ENCODE assay signal across 16 cellular contexts in the genomic region with DNA sequence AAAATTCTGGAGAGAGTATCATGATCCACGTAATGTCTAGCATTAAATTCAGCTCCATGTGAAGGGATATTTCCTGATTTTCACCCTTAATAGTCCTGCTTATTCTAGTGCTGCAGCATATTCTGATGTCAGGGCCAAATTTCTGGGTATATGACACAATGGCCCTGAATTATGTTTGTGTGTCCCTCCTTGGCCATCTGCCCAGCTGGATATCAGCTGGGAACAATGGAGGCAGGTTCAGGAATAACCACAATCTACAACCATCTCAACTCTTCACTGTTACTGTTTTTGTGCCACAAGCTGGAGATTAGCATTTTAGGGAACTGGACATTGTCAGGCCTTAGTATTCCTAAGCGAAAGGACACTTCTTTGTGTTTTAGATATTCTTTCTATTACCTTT. TPM values are rescaled to one million over a fixed set of nuclear protein-coding genes. Genes with fewer than 3 reads are reported as not detected.
DNase-seq lines count a peak whose midpoint lies in the region; ATAC-seq and TF ChIP-seq lines count a peak whose summit lies in the region.
"Had no signal": no experiment of that assay in that cellular context is flagged by ENCODE, and none has a peak within 500 bp of the region (broad histone marks: within the 10 kb centered on the region; RNA-seq: fewer than 3 reads in every experiment).

No MANE protein-coding gene starts in this region.

- H3K27ac ChIP-seq in Karpas-422 (ENCODE audit: low read length): no peak overlapping the region
- H3K27ac ChIP-seq in OCI-LY3 (ENCODE audit: low read length): no peak overlapping the region
- H3K27ac ChIP-seq: 22Rv1, BLaER1 had no signal

- H3K27me3 ChIP-seq in Karpas-422 (ENCODE audit: low read length) (no peaks in the 10 kb centered on the region), OCI-LY3 (ENCODE audit: low read depth, low read length) (no peaks in the 10 kb centered on the region)
- H3K27me3 ChIP-seq: BLaER1 had no signal

- no peak overlapping the region for H3K9ac ChIP-seq in Karpas-422 (ENCODE audit: low read length)
- no peak overlapping the region for H3K9ac ChIP-seq in OCI-LY3 (ENCODE audit: low read length)
- H3K9ac ChIP-seq: BLaER1 had no signal

- H2AFZ ChIP-seq in Karpas-422 (ENCODE audit: low read length) (no peak overlapping the region), OCI-LY3 (ENCODE audit: low read depth, low read length) (0 out of 2 replicates have a peak overlapping the region, but pooled peaks have one; percentile 0)
- H2AFZ ChIP-seq: GM23338 had no signal

- no peak for TF ChIP-seq CTCF in OCI-LY3 (IDR thresholded peaks at IDR 0.05; ENCODE audit: low read depth, low read length)

- no peak for ATAC-seq in HG02610 (IDR thresholded peaks at IDR 0.05; ENCODE audit: unreplicated experiment)
- ATAC-seq in Right ventricle myocardium inferior: no peak
- ATAC-seq: GM12878, GM23338 had no signal

- H4K20me1 ChIP-seq in Karpas-422 (ENCODE audit: insufficient read depth, low read depth, low read length) (no peaks in the 10 kb centered on the region), OCI-LY3 (ENCODE audit: insufficient read depth, low read length) (no peaks in the 10 kb centered on the region)
- H4K20me1 ChIP-seq: BLaER1 had no signal

- DNase-seq in NCI-H748 (lab: John Stamatoyannopoulos, UW; ENCODE audit: unreplicated experiment) (peak; percentile 7), NCI-H748 treated with DMSO at 0.1 percent for 48 hours (lab: John Stamatoyannopoulos, UW) (no peak), Karpas-422 (peak; percentile 2), myocyte (ENCODE audit: low read depth) (peak; percentile 76), Right ventricle myocardium inferior (ENCODE audit: missing footprints) (no peak), inferior parietal cortex (ENCODE audit: extremely low spot score) (no peak)
- DNase-seq: AML-193; CD8-positive, alpha-beta memory T cell; DMS 273 treated with DMSO at 0.1 percent for 48 hours; H7 had no signal

- no peak overlapping the region for H3K4me3 ChIP-seq in Karpas-422 (ENCODE audit: low read length)
- H3K4me3 ChIP-seq in OCI-LY3 (ENCODE audit: low read length): no peak overlapping the region
- H3K4me3 ChIP-seq: BLaER1, GM12878, GM23338 had no signal

- intact Hi-C loops in Right ventricle myocardium inferior (cut with DNase I): no loop called here

- H3K4me1 ChIP-seq in Karpas-422 (ENCODE audit: low read length) (no peaks in the 10 kb centered on the region), OCI-LY3 (ENCODE audit: low read length) (no peaks in the 10 kb centered on the region)
- H3K4me1 ChIP-seq: BLaER1 had no signal

- H3K9me3 ChIP-seq in Karpas-422 (ENCODE audit: low read length) (peaks cover 7% of the 10 kb centered on the region), OCI-LY3 (ENCODE audit: insufficient read depth, low read length) (no peaks in the 10 kb centered on the region)

- H3K9me2 ChIP-seq in Karpas-422 (replicated peaks; ENCODE audit: insufficient read depth, low read length): no peaks in the 10 kb centered on the region

- no peaks in the 10 kb centered on the region for H3K36me3 ChIP-seq in Karpas-422 (ENCODE audit: insufficient read depth, low read length)
- no peaks in the 10 kb centered on the region for H3K36me3 ChIP-seq in OCI-LY3 (replicated peaks; ENCODE audit: low read depth, low read length)
- H3K36me3 ChIP-seq: BLaER1 had no signal

- H3K4me2 ChIP-seq in Karpas-422 (ENCODE audit: low read depth, low read length, poor library complexity, severe bottlenecking) (no peak overlapping the region), OCI-LY3 (ENCODE audit: low read length) (no peak overlapping the region)
- H3K4me2 ChIP-seq: BLaER1, GM23338 had no signal

- H3K79me2 ChIP-seq in Karpas-422 (ENCODE audit: low read length) (no peaks in the 10 kb centered on the region), OCI-LY3 (ENCODE audit: low read length) (no peaks in the 10 kb centered on the region)

RNA-seq across cellular contexts. Expression of gene GLRB, which starts 3.5 kb away (rescaled TPM):
- not detected in 2 replicates for total RNA-seq in Karpas-422 (2014; rRNA removed; shearing (Covaris generic); ENCODE audit: low replicate concordance)
- total RNA-seq in myocyte (21.6 and 24.8 TPM in 2 replicates), Right ventricle myocardium inferior (9.9 TPM)
- polyA plus RNA-seq in myocyte (2012): 10.1 TPM
- total RNA-seq: CD8-positive, alpha-beta memory T cell; GM12878 had no signal
- polyA plus RNA-seq: CD8-positive, alpha-beta memory T cell had no signal

Comparison
In these comparisons a context has a peak if more than half of its experiments do, and no peak if none do; other contexts are left out.
1. DNase-seq: peak in NCI-H748 (single experiment), Karpas-422 (single experiment) and myocyte (single experiment); none in NCI-H748 treated with DMSO at 0.1 percent for 48 hours (single experiment), Right ventricle myocardium inferior (single experiment) and inferior parietal cortex (single experiment).
2. RNA of gene GLRB, which starts 3.5 kb away (total RNA-seq): 21.6 to 24.8 TPM in myocyte and 9.9 TPM in Right ventricle myocardium inferior (single experiment); not detected in Karpas-422; every median in the first group is over 10 times any median in the second.